Comparison of ENCODE assay signal across 16 cellular contexts in the genomic region with DNA sequence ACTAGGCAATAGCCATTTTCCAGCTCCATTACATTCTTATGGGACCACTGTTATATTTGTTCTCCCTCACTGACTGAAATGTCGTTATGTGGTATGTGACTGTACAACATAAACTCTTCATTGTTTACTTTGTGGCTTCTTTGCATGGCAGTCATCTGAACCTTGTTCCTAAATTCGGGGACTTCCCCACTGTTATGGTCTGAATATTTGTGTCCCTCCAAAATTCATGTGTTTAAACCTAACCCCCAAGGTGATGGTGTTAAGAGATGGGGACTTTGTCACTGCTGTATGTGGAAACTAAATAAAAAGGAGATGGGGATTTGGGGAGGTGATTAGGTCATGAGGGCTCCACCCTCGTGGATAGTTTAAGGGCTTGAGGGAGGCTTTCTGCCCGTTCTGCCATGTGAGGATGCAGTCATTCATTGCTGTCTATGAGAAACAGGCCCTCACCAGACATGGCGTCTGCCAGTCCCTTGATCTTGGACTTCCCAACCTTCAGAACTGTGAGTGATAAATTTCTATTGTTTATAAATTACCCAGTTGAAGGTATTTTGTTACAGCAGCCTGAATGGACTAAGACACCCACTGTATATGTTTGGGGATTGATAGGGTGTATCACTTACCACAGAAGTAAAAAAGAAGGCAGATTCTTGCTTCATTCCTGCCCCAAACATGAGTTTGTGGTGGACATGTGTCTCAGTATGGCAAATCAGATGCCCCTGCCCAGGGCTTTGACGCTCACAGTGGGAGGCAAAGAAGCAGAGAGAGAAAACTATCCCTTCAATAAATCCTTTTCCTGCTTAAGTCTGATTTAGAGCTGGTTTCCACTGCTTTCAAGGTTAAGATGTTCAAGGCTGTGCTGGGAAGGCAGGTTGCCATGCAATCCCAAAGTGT.
DNase-seq lines count a peak whose midpoint lies in the region; ATAC-seq and FAIRE-seq lines count a peak whose summit lies in the region.
"Had no signal": no experiment of that assay in that cellular context is flagged by ENCODE, and none has a peak within 500 bp of the region (broad histone marks: within the 10 kb centered on the region; RNA-seq: fewer than 3 reads in every experiment).

No MANE protein-coding gene starts in this region.

- H3K9me3 ChIP-seq in GM23248 (ENCODE audit: low read depth): no peaks in the 10 kb centered on the region
- H3K9me3 ChIP-seq in naive thymus-derived CD4-positive, alpha-beta T cell (ENCODE audit: control insufficient read depth in 2 of 3, low read length in 3 of 3): no peaks in the 10 kb centered on the region

- peaks cover 0 to 3% (median 0%) of the 10 kb centered on the region in 7 donors for H3K4me1 Mint-ChIP-seq in naive thymus-derived CD4-positive, alpha-beta T cell
- H3K4me1 Mint-ChIP-seq: activated CD4-positive, alpha-beta memory T cell treated with anti-CD3 and anti-CD28 coated beads, Interleukin-2, amount 10 ng/mL, durations not matched to agents 7 days and 5 days had no signal

- no peak overlapping the region for H3K4me3 Mint-ChIP-seq in naive thymus-derived CD4-positive, alpha-beta T cell
- H3K4me3 Mint-ChIP-seq: activated CD4-positive, alpha-beta memory T cell treated with anti-CD3 and anti-CD28 coated beads, Interleukin-2, amount 10 ng/mL, durations not matched to agents 7 days and 5 days had no signal

- H3K9me3 Mint-ChIP-seq in naive thymus-derived CD4-positive, alpha-beta T cell: no peaks in the 10 kb centered on the region
- H3K9me3 Mint-ChIP-seq: activated CD4-positive, alpha-beta memory T cell treated with anti-CD3 and anti-CD28 coated beads, Interleukin-2, amount 10 ng/mL, durations not matched to agents 7 days and 5 days; activated T-helper 2 cell treated with anti-CD3 and anti-CD28 coated beads, Interferon-gamma antibody, Interleukin-2, Interleukin-4, amounts not matched to agents 10 μg/mL and 5 μg/mL and 100 μg/mL, durations not matched to agents 14 hours and 24 hours and 36 hours had no signal

- ATAC-seq in naive thymus-derived CD4-positive, alpha-beta T cell: no peak
- ATAC-seq in HG03097 (IDR thresholded peaks at IDR 0.05; ENCODE audit: low FRiP score, unreplicated experiment): no peak
- ATAC-seq: K562 had no signal

- H3K9ac ChIP-seq in GM23248: no peak overlapping the region

- POLR2A ChIA-PET in naive thymus-derived CD4-positive, alpha-beta T cell (lab: Charles Lee): no interaction called here

- no peaks in the 10 kb centered on the region for H3K79me2 ChIP-seq in GM23248 (ENCODE audit: insufficient read depth)

- intact Hi-C loops in naive thymus-derived CD4-positive, alpha-beta T cell (cut with micrococcal nuclease): no loop called here

- H3K36me3 ChIP-seq in GM23248 (ENCODE audit: low read depth): no peaks in the 10 kb centered on the region
- H3K36me3 ChIP-seq in naive thymus-derived CD4-positive, alpha-beta T cell (ENCODE audit: control insufficient read depth in 2 of 3, insufficient read depth in 3 of 3, low read length in 3 of 3): no peaks in the 10 kb centered on the region

- H3K27ac ChIP-seq in GM23248: peak overlapping the region; percentile 32
- no peak overlapping the region for H3K27ac ChIP-seq in naive thymus-derived CD4-positive, alpha-beta T cell (ENCODE audit: low read depth, low read length)

- H3F3A ChIP-seq in GM23248 (ENCODE audit: insufficient read depth): peaks cover 27% of the 10 kb centered on the region

- 80 to 85% methylated on average over 6 of the region's 6 CpGs for WGBS in GM23248 (ENCODE audit: low coverage in 1 of 2, low lambda C conversion rate in 2 of 2, missing lambda C conversion rate in 2 of 2), 2 experiments

- CTCF ChIA-PET in naive thymus-derived CD4-positive, alpha-beta T cell (lab: Charles Lee): no interaction called here

- H3K9me2 ChIP-seq in GM23248 (ENCODE audit: insufficient read depth): no peaks in the 10 kb centered on the region

- peaks cover 35% of the 10 kb centered on the region for H3K4me1 ChIP-seq in GM23248 (ENCODE audit: insufficient read depth)
- no peaks in the 10 kb centered on the region for H3K4me1 ChIP-seq in naive thymus-derived CD4-positive, alpha-beta T cell (ENCODE audit: control insufficient read depth in 2 of 2, insufficient read depth in 2 of 2, low read length in 2 of 2)

- H4K20me1 ChIP-seq in GM23248 (ENCODE audit: insufficient read depth): no peaks in the 10 kb centered on the region

- H3K27me3 ChIP-seq in GM23248 (replicated peaks; ENCODE audit: insufficient read depth): no peaks in the 10 kb centered on the region
- no peaks in the 10 kb centered on the region for H3K27me3 ChIP-seq in naive thymus-derived CD4-positive, alpha-beta T cell (ENCODE audit: control insufficient read depth in 2 of 2, insufficient read depth in 2 of 2, low read length in 2 of 2)

- no peak for FAIRE-seq in RCC 7860 (lab: Jason Lieb, UNC)
- FAIRE-seq: A204.1, K562 had no signal

- DNase-seq in A172 (ENCODE audit: low spot score): peak; percentile 53
- no peak for DNase-seq in GM23248
- DNase-seq in RCC 7860 (ENCODE audit: low spot score): peak; percentile 72
- DNase-seq in fibroblast of peridontal ligament (ENCODE audit: extremely low read depth): peak; percentile 21
- DNase-seq in activated CD4-positive, CD25-positive, alpha-beta regulatory T cell treated with anti-CD3 and anti-CD28 coated beads, Interleukin-2, amount 50 U/mL, for 72 hours: no peak
- no peak for DNase-seq in GM19238 (ENCODE audit: insufficient read length, low spot score)
- DNase-seq in naive thymus-derived CD4-positive, alpha-beta T cell: no peak
- DNase-seq: activated CD4-positive, alpha-beta memory T cell treated with anti-CD3 and anti-CD28 coated beads, Interleukin-2, amount 10 ng/mL, durations not matched to agents 7 days and 5 days; NCI-H1417 treated with DMSO at 0.1 percent for 48 hours; NCI-H510A treated with DMSO at 0.1 percent for 48 hours; occipital lobe; stimulated activated CD4-positive, alpha-beta T cell treated with anti-CD3 and anti-CD28 coated beads, Interleukin-12 subunit alpha, Interleukin-12 subunit beta, amount 100 ng/mL, for 4 hours had no signal

- in situ Hi-C loops in GM23248 (cut with MboI): no loop called here

- no peaks in the 10 kb centered on the region for H3K36me3 Mint-ChIP-seq in naive thymus-derived CD4-positive, alpha-beta T cell

- peaks cover 18 to 27% (median 24%) of the 10 kb centered on the region in 5 donors for H3K27me3 Mint-ChIP-seq in naive thymus-derived CD4-positive, alpha-beta T cell

- H2AFZ ChIP-seq in GM23248: no peak overlapping the region

- peak overlapping the region; percentile 60 for H3K4me2 ChIP-seq in GM23248 (ENCODE audit: unreplicated experiment)

- no peak overlapping the region for H3K4me3 ChIP-seq in GM23248
- no peak overlapping the region for H3K4me3 ChIP-seq in naive thymus-derived CD4-positive, alpha-beta T cell (ENCODE audit: low read length)
- H3K4me3 ChIP-seq: K562 had no signal

- H3K27ac Mint-ChIP-seq in naive thymus-derived CD4-positive, alpha-beta T cell: no peak overlapping the region
- H3K27ac Mint-ChIP-seq: activated CD4-positive, alpha-beta memory T cell treated with anti-CD3 and anti-CD28 coated beads, Interleukin-2, amount 10 ng/mL, durations not matched to agents 7 days and 5 days; activated T-helper 2 cell treated with anti-CD3 and anti-CD28 coated beads, Interferon-gamma antibody, Interleukin-2, Interleukin-4, amounts not matched to agents 10 μg/mL and 5 μg/mL and 100 μg/mL, durations not matched to agents 14 hours and 24 hours and 36 hours had no signal

Comparison
In these comparisons a context has a peak if more than half of its experiments do, and no peak if none do; other contexts are left out.
1. DNase-seq: peak in A172 (single experiment), RCC 7860 (single experiment) and fibroblast of peridontal ligament (single experiment); none in GM23248 (single experiment), activated CD4-positive, CD25-positive, alpha-beta regulatory T cell treated with anti-CD3 and anti-CD28 coated beads, Interleukin-2, amount 50 U/mL, for 72 hours (single experiment), GM19238 (single experiment) and naive thymus-derived CD4-positive, alpha-beta T cell (0 of 9).